ENCODE assay signal across 2 cellular contexts in the genomic region with DNA sequence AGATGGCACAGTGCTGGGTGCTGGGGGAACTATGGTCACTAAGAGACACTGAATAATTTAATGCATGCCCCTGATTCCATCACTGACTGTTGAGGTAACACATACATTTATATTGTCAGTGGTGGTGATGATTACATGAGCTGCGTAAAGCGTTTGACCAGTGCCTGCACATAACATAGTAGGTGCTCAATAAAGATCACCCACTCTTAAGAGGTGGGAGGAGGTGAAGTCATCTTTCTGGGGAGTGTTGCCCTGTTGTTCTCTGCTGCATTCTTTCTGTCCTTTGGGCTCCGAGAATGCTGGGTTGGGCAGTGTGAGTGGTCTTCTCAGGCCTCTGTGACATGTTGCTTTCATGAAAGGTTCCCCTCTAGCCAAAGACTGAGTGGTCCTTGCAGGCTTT.
TF ChIP-seq lines count a peak whose summit lies in the region.

No MANE protein-coding gene starts in this region.

TF ChIP-seq in HEK293, 187 proteins besides CTCF, POLR2A, EP300 and RAD21 (continued from another document):
- TF ChIP-seq, protein P1, sequence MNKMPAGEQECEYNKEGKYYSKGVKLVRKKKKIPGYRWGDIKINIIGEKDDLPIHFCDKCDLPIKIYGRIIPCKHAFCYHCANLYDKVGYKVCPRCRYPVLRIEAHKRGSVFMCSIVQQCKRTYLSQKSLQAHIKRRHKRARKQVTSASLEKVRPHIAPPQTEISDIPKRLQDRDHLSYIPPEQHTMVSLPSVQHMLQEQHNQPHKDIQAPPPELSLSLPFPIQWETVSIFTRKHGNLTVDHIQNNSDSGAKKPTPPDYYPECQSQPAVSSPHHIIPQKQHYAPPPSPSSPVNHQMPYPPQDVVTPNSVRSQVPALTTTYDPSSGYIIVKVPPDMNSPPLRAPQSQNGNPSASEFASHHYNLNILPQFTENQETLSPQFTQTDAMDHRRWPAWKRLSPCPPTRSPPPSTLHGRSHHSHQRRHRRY (tag by site-specific recombination; IDR thresholded peaks at IDR 0.05) = no peak
- no peak for TF ChIP-seq ZSCAN23 (tag by site-specific recombination; IDR thresholded peaks at IDR 0.05)
- peak; percentile 83 for TF ChIP-seq ZFHX2 (tag by site-specific recombination; conservative IDR thresholded peaks at IDR 0.05)
- TF ChIP-seq ZBTB7A (tag by site-specific recombination; IDR thresholded peaks at IDR 0.05; ENCODE audit: low read depth) = no peak
- TF ChIP-seq ZNF155 (tag by site-specific recombination; IDR thresholded peaks at IDR 0.05) = no peak
- TF ChIP-seq ZNF596 (tag by site-specific recombination; IDR thresholded peaks at IDR 0.05) = no peak
- TF ChIP-seq ZNF514 (tag by site-specific recombination; IDR thresholded peaks at IDR 0.05) = no peak
- no peak for TF ChIP-seq ZNF707 (tag by site-specific recombination; IDR thresholded peaks at IDR 0.05)
- TF ChIP-seq ZNF169 (tag by site-specific recombination; IDR thresholded peaks at IDR 0.05) = no peak
- TF ChIP-seq ZNF350 (tag by site-specific recombination; IDR thresholded peaks at IDR 0.05) = no peak
- no peak for TF ChIP-seq SCRT2 (tag by site-specific recombination; IDR thresholded peaks at IDR 0.05)
- no peak for TF ChIP-seq ZNF292 (tag by site-specific recombination; IDR thresholded peaks at IDR 0.05; ENCODE audit: borderline replicate concordance, low read depth)
- TF ChIP-seq, protein P2, sequence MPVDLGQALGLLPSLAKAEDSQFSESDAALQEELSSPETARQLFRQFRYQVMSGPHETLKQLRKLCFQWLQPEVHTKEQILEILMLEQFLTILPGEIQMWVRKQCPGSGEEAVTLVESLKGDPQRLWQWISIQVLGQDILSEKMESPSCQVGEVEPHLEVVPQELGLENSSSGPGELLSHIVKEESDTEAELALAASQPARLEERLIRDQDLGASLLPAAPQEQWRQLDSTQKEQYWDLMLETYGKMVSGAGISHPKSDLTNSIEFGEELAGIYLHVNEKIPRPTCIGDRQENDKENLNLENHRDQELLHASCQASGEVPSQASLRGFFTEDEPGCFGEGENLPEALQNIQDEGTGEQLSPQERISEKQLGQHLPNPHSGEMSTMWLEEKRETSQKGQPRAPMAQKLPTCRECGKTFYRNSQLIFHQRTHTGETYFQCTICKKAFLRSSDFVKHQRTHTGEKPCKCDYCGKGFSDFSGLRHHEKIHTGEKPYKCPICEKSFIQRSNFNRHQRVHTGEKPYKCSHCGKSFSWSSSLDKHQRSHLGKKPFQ (tag by site-specific recombination; IDR thresholded peaks at IDR 0.05) = no peak
- TF ChIP-seq, protein P3, sequence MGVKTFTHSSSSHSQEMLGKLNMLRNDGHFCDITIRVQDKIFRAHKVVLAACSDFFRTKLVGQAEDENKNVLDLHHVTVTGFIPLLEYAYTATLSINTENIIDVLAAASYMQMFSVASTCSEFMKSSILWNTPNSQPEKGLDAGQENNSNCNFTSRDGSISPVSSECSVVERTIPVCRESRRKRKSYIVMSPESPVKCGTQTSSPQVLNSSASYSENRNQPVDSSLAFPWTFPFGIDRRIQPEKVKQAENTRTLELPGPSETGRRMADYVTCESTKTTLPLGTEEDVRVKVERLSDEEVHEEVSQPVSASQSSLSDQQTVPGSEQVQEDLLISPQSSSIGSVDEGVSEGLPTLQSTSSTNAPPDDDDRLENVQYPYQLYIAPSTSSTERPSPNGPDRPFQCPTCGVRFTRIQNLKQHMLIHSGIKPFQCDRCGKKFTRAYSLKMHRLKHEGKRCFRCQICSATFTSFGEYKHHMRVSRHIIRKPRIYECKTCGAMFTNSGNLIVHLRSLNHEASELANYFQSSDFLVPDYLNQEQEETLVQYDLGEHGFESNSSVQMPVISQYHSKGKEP (tag by site-specific recombination; IDR thresholded peaks at IDR 0.05) = no peak
- TF ChIP-seq, protein P4, sequence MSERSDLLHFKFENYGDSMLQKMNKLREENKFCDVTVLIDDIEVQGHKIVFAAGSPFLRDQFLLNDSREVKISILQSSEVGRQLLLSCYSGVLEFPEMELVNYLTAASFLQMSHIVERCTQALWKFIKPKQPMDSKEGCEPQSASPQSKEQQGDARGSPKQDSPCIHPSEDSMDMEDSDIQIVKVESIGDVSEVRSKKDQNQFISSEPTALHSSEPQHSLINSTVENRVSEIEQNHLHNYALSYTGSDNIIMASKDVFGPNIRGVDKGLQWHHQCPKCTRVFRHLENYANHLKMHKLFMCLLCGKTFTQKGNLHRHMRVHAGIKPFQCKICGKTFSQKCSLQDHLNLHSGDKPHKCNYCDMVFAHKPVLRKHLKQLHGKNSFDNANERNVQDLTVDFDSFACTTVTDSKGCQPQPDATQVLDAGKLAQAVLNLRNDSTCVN (tag by site-specific recombination; optimal IDR thresholded peaks at IDR 0.05) = no peak
- no peak for TF ChIP-seq ZNF600 (tag by site-specific recombination; IDR thresholded peaks at IDR 0.05)
- TF ChIP-seq IKZF3 (tag by site-specific recombination; IDR thresholded peaks at IDR 0.05) = no peak

TF ChIP-seq in WTC11, 78 proteins besides CTCF, POLR2A, EP300 and RAD21:
- TF ChIP-seq, protein P5, sequence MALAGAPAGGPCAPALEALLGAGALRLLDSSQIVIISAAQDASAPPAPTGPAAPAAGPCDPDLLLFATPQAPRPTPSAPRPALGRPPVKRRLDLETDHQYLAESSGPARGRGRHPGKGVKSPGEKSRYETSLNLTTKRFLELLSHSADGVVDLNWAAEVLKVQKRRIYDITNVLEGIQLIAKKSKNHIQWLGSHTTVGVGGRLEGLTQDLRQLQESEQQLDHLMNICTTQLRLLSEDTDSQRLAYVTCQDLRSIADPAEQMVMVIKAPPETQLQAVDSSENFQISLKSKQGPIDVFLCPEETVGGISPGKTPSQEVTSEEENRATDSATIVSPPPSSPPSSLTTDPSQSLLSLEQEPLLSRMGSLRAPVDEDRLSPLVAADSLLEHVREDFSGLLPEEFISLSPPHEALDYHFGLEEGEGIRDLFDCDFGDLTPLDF (CRISPR knock-in tag; IDR thresholded peaks at IDR 0.05) = no peak
